Comparison of ENCODE assay signal across 26 cellular contexts in the genomic region with DNA sequence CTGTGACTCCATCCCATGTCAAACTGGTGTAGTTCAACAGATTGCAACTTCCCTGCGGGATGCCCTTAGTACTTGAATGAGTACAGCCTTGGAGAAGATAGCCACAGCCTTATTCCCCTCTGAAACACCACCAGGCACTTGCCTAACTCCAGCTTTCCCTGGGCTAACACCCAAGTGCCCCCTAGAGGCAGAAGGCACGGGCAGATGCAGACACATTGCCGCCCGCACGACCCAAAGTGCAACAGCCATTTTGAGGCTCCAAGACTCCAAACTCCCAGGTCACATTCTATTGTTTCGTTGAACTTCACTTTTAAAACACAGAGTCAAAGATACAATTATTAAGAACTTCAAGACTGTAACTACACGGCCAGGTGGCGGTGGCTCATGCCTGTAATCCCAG.
A peak's percentile ranks its signal among the peaks of the same experiment; 100 is the strongest.
DNase-seq lines count a peak whose midpoint lies in the region; ATAC-seq, FAIRE-seq and TF ChIP-seq lines count a peak whose summit lies in the region.
"Had no signal": no experiment of that assay in that cellular context is flagged by ENCODE, and none has a peak within 500 bp of the region (broad histone marks: within the 10 kb centered on the region; RNA-seq: fewer than 3 reads in every experiment).

No MANE protein-coding gene starts in this region.

- H2AFZ ChIP-seq in H9 (ENCODE audit: low read length) (no peak overlapping the region), H1 (ENCODE audit: low read length) (peak overlapping the region; percentile 46; the same call in 1 of the 2 replicates)

- no peaks in the 10 kb centered on the region for H3K27me3 Mint-ChIP-seq in H9 (ENCODE audit: low read depth)
- H3K27me3 Mint-ChIP-seq in CD4-positive, alpha-beta T cell = no peaks in the 10 kb centered on the region
- H3K27me3 Mint-ChIP-seq: activated CD4-positive, alpha-beta T cell treated with anti-CD3 and anti-CD28 coated beads, Interleukin-2, amount 10 ng/mL, durations not matched to agents 24 days and 14 days; naive thymus-derived CD8-positive, alpha-beta T cell; stimulated activated memory B cell treated with anti-CD40 and anti-IgM and Interleukin-4, amounts not matched to agents 10 μg/mL and 1 μg/mL and 100 μg/mL, for 72 hours had no signal

- H3K4me1 Mint-ChIP-seq in H9 = peaks cover 8 to 9% of the 10 kb centered on the region in 2 experiments; a peak in 3 of 4 replicates
- no peaks in the 10 kb centered on the region for H3K4me1 Mint-ChIP-seq in CD4-positive, alpha-beta T cell (ENCODE audit: low read depth)
- H3K4me1 Mint-ChIP-seq: activated CD4-positive, alpha-beta T cell treated with anti-CD3 and anti-CD28 coated beads, Interleukin-2, amount 10 ng/mL, durations not matched to agents 24 days and 14 days; naive thymus-derived CD8-positive, alpha-beta T cell; stimulated activated memory B cell treated with anti-CD40 and anti-IgM and Interleukin-4, amounts not matched to agents 10 μg/mL and 1 μg/mL and 100 μg/mL, for 72 hours had no signal

- H3K27ac ChIP-seq in H9 (ENCODE audit: insufficient read length, low read depth, low read length) = no peak overlapping the region
- no peak overlapping the region for H3K27ac ChIP-seq in H1 (ENCODE audit: low read depth, low read length)
- H3K27ac ChIP-seq in CD4-positive, alpha-beta T cell (ENCODE audit: low read depth, low read length) = no peak overlapping the region
- H3K27ac ChIP-seq: gastrocnemius medialis, spleen, suprapubic skin had no signal

- H2BK120ac ChIP-seq in H9 (ENCODE audit: low read depth, low read length, poor library complexity, severe bottlenecking) = no peak overlapping the region
- H2BK120ac ChIP-seq in H1 (replicated peaks; ENCODE audit: low read depth, low read length) = no peak overlapping the region

- no CpG with 5 or more reads among the region's 8 CpGs for WGBS in H9 (ENCODE audit: extremely low coverage, insufficient read length, low lambda C conversion rate)
- WGBS in H1 (ENCODE audit: extremely low coverage in 1 of 2, insufficient coverage in 1 of 2, insufficient read length in 1 of 2, insufficient replicate concordance in 2 of 2, low coverage in 1 of 2, low lambda C conversion rate in 2 of 2, missing lambda C conversion rate in 1 of 2), 2 experiments = 86% methylated on average over 8 of the region's 8 CpGs; no CpG with 5 or more reads in 1 of the 2 experiments

- TF ChIP-seq POLR2A in H1 (IDR thresholded peaks at IDR 0.05; ENCODE audit: control extremely low read depth in 1 of 2, low read depth in 2 of 2, low read length in 2 of 2) = no peak

- H3K56ac ChIP-seq in H9 (ENCODE audit: insufficient read length, low read depth, low read length) (no peak overlapping the region), H1 (replicated peaks; ENCODE audit: insufficient read length, low read depth, low read length) (no peak overlapping the region)

- H3K27me3 ChIP-seq in H9 (ENCODE audit: insufficient read depth, low read length) (no peaks in the 10 kb centered on the region), H1 (replicated peaks in 1 of 4; ENCODE audit: control insufficient read depth in 3 of 4, extremely low read depth in 1 of 4, insufficient read depth in 3 of 4, low read length in 3 of 4) (no peaks in the 10 kb centered on the region)
- H3K27me3 ChIP-seq in CD4-positive, alpha-beta T cell (ENCODE audit: control insufficient read depth, insufficient read depth, low read length) = no peaks in the 10 kb centered on the region
- H3K27me3 ChIP-seq: gastrocnemius medialis, spleen, suprapubic skin had no signal

- H2BK15ac ChIP-seq in H9 (ENCODE audit: low read depth, low read length) (no peak overlapping the region), H1 (ENCODE audit: low read length) (no peak overlapping the region)

- H2BK20ac ChIP-seq in H9 (ENCODE audit: low read depth, low read length, poor library complexity, severe bottlenecking) = no peak overlapping the region
- H2BK20ac ChIP-seq in H1 (ENCODE audit: low read length) = no peak overlapping the region

- no peak overlapping the region; a peak in 1 of 7 replicates for H3K27ac Mint-ChIP-seq in H9
- H3K27ac Mint-ChIP-seq in CD4-positive, alpha-beta T cell = no peak overlapping the region
- H3K27ac Mint-ChIP-seq: activated CD4-positive, alpha-beta T cell treated with anti-CD3 and anti-CD28 coated beads, Interleukin-2, amount 10 ng/mL, durations not matched to agents 24 days and 14 days; naive thymus-derived CD8-positive, alpha-beta T cell; stimulated activated memory B cell treated with anti-CD40 and anti-IgM and Interleukin-4, amounts not matched to agents 10 μg/mL and 1 μg/mL and 100 μg/mL, for 72 hours; T-helper 1 cell treated with Interleukin-12 subunit alpha and Interleukin-12 subunit beta and Interleukin-4 antibody, amounts not matched to agents 30 μg/mL and 1 μg/mL, for 36 hours had no signal

- H3K4ac ChIP-seq in H9 (ENCODE audit: low read depth, low read length) = no peak overlapping the region
- no peak overlapping the region for H3K4ac ChIP-seq in H1 (replicated peaks; ENCODE audit: insufficient read length, low read depth, low read length)

- H4K91ac ChIP-seq in H9 (ENCODE audit: insufficient read length, low read depth, low read length) = no peak overlapping the region
- no peak overlapping the region for H4K91ac ChIP-seq in H1 (replicated peaks; ENCODE audit: insufficient read length, low read length)

- H2AK5ac ChIP-seq in H9 (ENCODE audit: insufficient read length, low read length) = no peak overlapping the region
- no peak overlapping the region for H2AK5ac ChIP-seq in H1 (ENCODE audit: low read depth, low read length)

- POLR2A ChIA-PET in H1 (lab: Charles Lee; ENCODE audit: partially characterized antibody) = no interaction called here
- POLR2A ChIA-PET in CD4-positive, alpha-beta T cell (lab: Charles Lee) = no interaction called here

- H3K18ac ChIP-seq in H9 (ENCODE audit: insufficient read length, low read depth, low read length) (no peak overlapping the region), H1 (ENCODE audit: extremely low read depth, low read length) (no peak overlapping the region)

- DNase-seq in DMS53 (lab: John Stamatoyannopoulos, UW) (peak; percentile 12), DMS53 treated with DMSO at 0.1 percent for 48 hours (lab: John Stamatoyannopoulos, UW; ENCODE audit: unreplicated experiment) (no peak), H9 (peak; percentile 65), NCI-H69 (lab: John Stamatoyannopoulos, UW) (peak; percentile 46), H1 (ENCODE audit: low read depth in 1 of 2, low spot score in 2 of 2) (peak in 1 of 2 experiments; percentile 59), Ammon's horn (ENCODE audit: low spot score) (no peak), COR-L47 (lab: John Stamatoyannopoulos, UW) (no peak)
- no peak for DNase-seq in CD4-positive, alpha-beta T cell
- DNase-seq: activated CD4-positive, alpha-beta T cell treated with anti-CD3 and anti-CD28 coated beads, Interleukin-2, amount 10 ng/mL, durations not matched to agents 24 days and 14 days; activated naive CD4-positive, alpha-beta T cell treated with anti-CD3 and anti-CD28 coated beads, Interleukin-2, amount 50 U/mL, for 16 hours; amygdala; EL; gastrocnemius medialis; hypothalamus; KG1; left ventricle myocardium superior; midbrain; naive thymus-derived CD8-positive, alpha-beta T cell; NCI-H774; spleen; stimulated activated CD4-positive, alpha-beta T cell treated with anti-CD3 and anti-CD28 coated beads, Interleukin-4, amount 100 ng/mL, for 1 hour had no signal

- CTCF ChIA-PET in H1 (lab: Charles Lee; ENCODE audit: partially characterized antibody) = interaction anchor here (0.7 to 1.8 kb wide), 4 partner anchors 14 to 151 kb away, joined by 3 to 6 read pairs (median 4); no protein-coding TSS in a partner anchor
- CTCF ChIA-PET in CD4-positive, alpha-beta T cell (lab: Charles Lee) = no interaction called here

- H3K79me1 ChIP-seq in H9 (ENCODE audit: insufficient read depth, low read depth, low read length, poor library complexity, severe bottlenecking) (no peaks in the 10 kb centered on the region), H1 (ENCODE audit: low read depth, low read length) (no peaks in the 10 kb centered on the region)

- TF ChIP-seq CTCF in H9 (conservative IDR thresholded peaks at IDR 0.05) (peak; percentile 54), H1 (IDR thresholded peaks at IDR 0.05; ENCODE audit: control extremely low read depth in 1 of 3, insufficient read depth in 1 of 3, low read depth in 1 of 3, low read length in 3 of 3) (peak; percentile 40 to 59 (median 58))
- TF ChIP-seq CTCF in CD4-positive, alpha-beta T cell (IDR thresholded peaks at IDR 0.05) = no peak

- H4K5ac ChIP-seq in H9 (ENCODE audit: insufficient read length, low read depth, low read length) (no peak overlapping the region), H1 (ENCODE audit: insufficient read length, low read depth, low read length) (no peak overlapping the region)

- no peak for FAIRE-seq in H1 (lab: Jason Lieb, UNC)
- FAIRE-seq: islet of Langerhans had no signal

- peak; percentile 64 to 68 for TF ChIP-seq RAD21 in H1 (IDR thresholded peaks at IDR 0.05 in 1 of 2, conservative IDR thresholded peaks at IDR 0.05 in 1 of 2; ENCODE audit: low read depth in 2 of 2, low read length in 2 of 2)

- H3T11ph ChIP-seq in H9 (ENCODE audit: low read length) = no peak overlapping the region

- no peaks in the 10 kb centered on the region for H3K4me1 ChIP-seq in H9 (ENCODE audit: insufficient read depth, low read length)
- no peaks in the 10 kb centered on the region for H3K4me1 ChIP-seq in H1 (replicated peaks in 1 of 4; ENCODE audit: control insufficient read depth in 3 of 4, insufficient read depth in 4 of 4, low read length in 3 of 4)
- H3K4me1 ChIP-seq: gastrocnemius medialis, spleen, suprapubic skin had no signal

- H4K8ac ChIP-seq in H9 (replicated peaks; ENCODE audit: insufficient read length, low read depth, low read length) (no peak overlapping the region), H1 (ENCODE audit: extremely low read depth, insufficient read depth, low read length) (no peak overlapping the region)

- no peaks in the 10 kb centered on the region for H4K20me1 ChIP-seq in H9 (ENCODE audit: control insufficient read depth, insufficient read depth, insufficient read length)
- H4K20me1 ChIP-seq in H1 (replicated peaks in 1 of 2; ENCODE audit: control insufficient read depth in 1 of 2, insufficient read depth in 2 of 2, low read length in 2 of 2) = no peaks in the 10 kb centered on the region

- no peak overlapping the region for H3K4me3 ChIP-seq in H1 (ENCODE audit: extremely low read depth in 1 of 4, insufficient read depth in 2 of 4, low read depth in 3 of 4, low read length in 4 of 4)
- H3K4me3 ChIP-seq: gastrocnemius medialis, spleen, suprapubic skin had no signal

- H3K9me3 Mint-ChIP-seq in H9 = no peaks in the 10 kb centered on the region; a peak in 1 of 5 replicates
- peaks cover 8% of the 10 kb centered on the region for H3K9me3 Mint-ChIP-seq in CD4-positive, alpha-beta T cell
- H3K9me3 Mint-ChIP-seq: stimulated activated memory B cell treated with anti-CD40 and anti-IgM and Interleukin-4, amounts not matched to agents 10 μg/mL and 1 μg/mL and 100 μg/mL, for 72 hours had no signal

- H2BK5ac ChIP-seq in H9 (ENCODE audit: insufficient read length, low read length) (no peak overlapping the region), H1 (ENCODE audit: low read depth, low read length) (no peak overlapping the region)

- no peak overlapping the region for H3K23ac ChIP-seq in H9 (ENCODE audit: insufficient read length, low read depth, low read length)
- H3K23ac ChIP-seq in H1 (ENCODE audit: insufficient read length) = no peak overlapping the region

- H3K4me2 ChIP-seq in H9 (ENCODE audit: insufficient read depth, insufficient read length, low read length) (no peak overlapping the region), H1 (ENCODE audit: insufficient read depth in 1 of 2, low read depth in 2 of 2, low read length in 2 of 2) (no peak overlapping the region)

- no peaks in the 10 kb centered on the region for H3K79me2 ChIP-seq in H9 (ENCODE audit: insufficient read depth, low read length)
- H3K79me2 ChIP-seq in H1 (ENCODE audit: control insufficient read depth in 1 of 2, insufficient read depth in 2 of 2, low read length in 2 of 2) = no peaks in the 10 kb centered on the region

- intact Hi-C loops in CD4-positive, alpha-beta T cell (cut with DNase I, micrococcal nuclease) = no loop called here

- TF ChIP-seq EP300 in H1 (IDR thresholded peaks at IDR 0.05; ENCODE audit: borderline replicate concordance in 1 of 2, low read depth in 2 of 2, low read length in 2 of 2) = no peak

- H3K14ac ChIP-seq in H9 (ENCODE audit: insufficient read depth, low read length) (no peak overlapping the region), H1 (ENCODE audit: insufficient read length) (no peak overlapping the region)

- H2BK12ac ChIP-seq in H9 (ENCODE audit: insufficient read length, low read depth, low read length) (no peak overlapping the region), H1 (ENCODE audit: low read depth, low read length) (no peak overlapping the region)

- no peaks in the 10 kb centered on the region for H3K36me3 ChIP-seq in H1 (ENCODE audit: control insufficient read depth in 2 of 4, insufficient read depth in 4 of 4, low read length in 3 of 4)
- H3K36me3 ChIP-seq: gastrocnemius medialis, spleen, suprapubic skin had no signal

- H3K9ac ChIP-seq in H9 (ENCODE audit: extremely low read depth, insufficient read length, low read length) (no peak overlapping the region), H1 (replicated peaks in 1 of 4; ENCODE audit: extremely low read depth in 1 of 4, low read depth in 3 of 4, low read length in 3 of 4) (no peak overlapping the region)

- no peaks in the 10 kb centered on the region for H3K9me3 ChIP-seq in H9 (ENCODE audit: control insufficient read depth, low read depth, low read length)
- no peaks in the 10 kb centered on the region; a peak in 1 of 4 replicates for H3K9me3 ChIP-seq in H1 (ENCODE audit: insufficient read depth in 2 of 2, low read depth in 1 of 2, low read length in 1 of 2)
- no peaks in the 10 kb centered on the region for H3K9me3 ChIP-seq in CD4-positive, alpha-beta T cell (ENCODE audit: control insufficient read depth, low read length)
- H3K9me3 ChIP-seq: gastrocnemius medialis, suprapubic skin had no signal

- peaks cover 0 to 9% (median 2%) of the 10 kb centered on the region in 3 experiments; a peak in 4 of 7 replicates for H3K36me3 Mint-ChIP-seq in H9 (ENCODE audit: insufficient read depth in 1 of 3, low read depth in 3 of 3)
- no peaks in the 10 kb centered on the region for H3K36me3 Mint-ChIP-seq in CD4-positive, alpha-beta T cell (ENCODE audit: low read depth)
- H3K36me3 Mint-ChIP-seq: naive thymus-derived CD8-positive, alpha-beta T cell; stimulated activated memory B cell treated with anti-CD40 and anti-IgM and Interleukin-4, amounts not matched to agents 10 μg/mL and 1 μg/mL and 100 μg/mL, for 72 hours had no signal

- no peak overlapping the region for H3K4me3 Mint-ChIP-seq in H9
- H3K4me3 Mint-ChIP-seq in CD4-positive, alpha-beta T cell = no peak overlapping the region
- H3K4me3 Mint-ChIP-seq: activated CD4-positive, alpha-beta T cell treated with anti-CD3 and anti-CD28 coated beads, Interleukin-2, amount 10 ng/mL, durations not matched to agents 24 days and 14 days; naive thymus-derived CD8-positive, alpha-beta T cell; stimulated activated memory B cell treated with anti-CD40 and anti-IgM and Interleukin-4, amounts not matched to agents 10 μg/mL and 1 μg/mL and 100 μg/mL, for 72 hours; T-helper 1 cell treated with Interleukin-12 subunit alpha and Interleukin-12 subunit beta and Interleukin-4 antibody, amounts not matched to agents 30 μg/mL and 1 μg/mL, for 36 hours had no signal

- H3K23me2 ChIP-seq in H9 (ENCODE audit: insufficient read length, low read depth, low read length, poor library complexity, severe bottlenecking) = no peaks in the 10 kb centered on the region
- no peaks in the 10 kb centered on the region for H3K23me2 ChIP-seq in H1 (ENCODE audit: low read depth, low read length)

- no peak for ATAC-seq in CD4-positive, alpha-beta T cell (ENCODE audit: poor library complexity)
- ATAC-seq: gastrocnemius medialis; left ventricle myocardium superior; naive thymus-derived CD8-positive, alpha-beta T cell; Panc1; stimulated activated memory B cell treated with anti-CD40 and anti-IgM and Interleukin-4, amounts not matched to agents 10 μg/mL and 1 μg/mL and 100 μg/mL, for 72 hours had no signal

Comparison
In these comparisons a context has a peak if more than half of its experiments do, and no peak if none do; other contexts are left out.
1. DNase-seq: peak in DMS53 (single experiment), H9 (single experiment) and NCI-H69 (single experiment); none in DMS53 treated with DMSO at 0.1 percent for 48 hours (single experiment), Ammon's horn (single experiment), COR-L47 (single experiment) and CD4-positive, alpha-beta T cell (0 of 10).